1 cellular context compared by ENCODE assay signal in genomic region chr11:447923-448731, GRCh38.
A peak's percentile ranks its signal among the peaks of the same experiment; 100 is the strongest.
TF ChIP-seq lines count a peak whose summit lies in the region.

No MANE protein-coding gene starts in this region.

TF ChIP-seq in A549, 52 proteins besides CTCF, POLR2A, EP300 and RAD21 (continued from another document):
- TF ChIP-seq JUN (IDR thresholded peaks at IDR 0.05): peak; percentile 41 to 83; a peak in 4 of 5 replicates
- no peak for TF ChIP-seq HEYL (CRISPR knock-in tag; IDR thresholded peaks at IDR 0.05)
- no peak for TF ChIP-seq RFX5 (IDR thresholded peaks at IDR 0.05)
- no peak for TF ChIP-seq BHLHE40 (IDR thresholded peaks at IDR 0.05; ENCODE audit: low read depth, low read length)
- TF ChIP-seq RNF2 (IDR thresholded peaks at IDR 0.05; ENCODE audit: borderline replicate concordance, low read depth): no peak
- no peak for TF ChIP-seq HOXB13 (CRISPR knock-in tag; IDR thresholded peaks at IDR 0.05; ENCODE audit: low read depth)
- no peak for TF ChIP-seq SREBF2 (IDR thresholded peaks at IDR 0.05)
- TF ChIP-seq MAX (IDR thresholded peaks at IDR 0.05): peak; percentile 95
- TF ChIP-seq GATA3 (IDR thresholded peaks at IDR 0.05; ENCODE audit: borderline replicate concordance): no peak
- no peak for TF ChIP-seq MAFK (IDR thresholded peaks at IDR 0.05; ENCODE audit: partially characterized antibody)
- no peak for TF ChIP-seq HMGXB4 (CRISPR knock-in tag; IDR thresholded peaks at IDR 0.05; ENCODE audit: borderline replicate concordance)
- TF ChIP-seq ESRRA (IDR thresholded peaks at IDR 0.05; ENCODE audit: borderline replicate concordance, low read length): no peak
- TF ChIP-seq, protein P1, sequence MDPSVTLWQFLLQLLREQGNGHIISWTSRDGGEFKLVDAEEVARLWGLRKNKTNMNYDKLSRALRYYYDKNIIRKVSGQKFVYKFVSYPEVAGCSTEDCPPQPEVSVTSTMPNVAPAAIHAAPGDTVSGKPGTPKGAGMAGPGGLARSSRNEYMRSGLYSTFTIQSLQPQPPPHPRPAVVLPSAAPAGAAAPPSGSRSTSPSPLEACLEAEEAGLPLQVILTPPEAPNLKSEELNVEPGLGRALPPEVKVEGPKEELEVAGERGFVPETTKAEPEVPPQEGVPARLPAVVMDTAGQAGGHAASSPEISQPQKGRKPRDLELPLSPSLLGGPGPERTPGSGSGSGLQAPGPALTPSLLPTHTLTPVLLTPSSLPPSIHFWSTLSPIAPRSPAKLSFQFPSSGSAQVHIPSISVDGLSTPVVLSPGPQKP (IDR thresholded peaks at IDR 0.05; ENCODE audit: low read depth, low read length): no peak
- TF ChIP-seq, protein P2, sequence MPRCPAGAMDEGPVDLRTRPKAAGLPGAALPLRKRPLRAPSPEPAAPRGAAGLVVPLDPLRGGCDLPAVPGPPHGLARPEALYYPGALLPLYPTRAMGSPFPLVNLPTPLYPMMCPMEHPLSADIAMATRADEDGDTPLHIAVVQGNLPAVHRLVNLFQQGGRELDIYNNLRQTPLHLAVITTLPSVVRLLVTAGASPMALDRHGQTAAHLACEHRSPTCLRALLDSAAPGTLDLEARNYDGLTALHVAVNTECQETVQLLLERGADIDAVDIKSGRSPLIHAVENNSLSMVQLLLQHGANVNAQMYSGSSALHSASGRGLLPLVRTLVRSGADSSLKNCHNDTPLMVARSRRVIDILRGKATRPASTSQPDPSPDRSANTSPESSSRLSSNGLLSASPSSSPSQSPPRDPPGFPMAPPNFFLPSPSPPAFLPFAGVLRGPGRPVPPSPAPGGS (IDR thresholded peaks at IDR 0.05): peak; percentile 65; the same call in 2 of the 3 replicates
- peak; percentile 65; the same call in 1 of the 2 replicates for TF ChIP-seq TFCP2L1 (CRISPR knock-in tag; IDR thresholded peaks at IDR 0.05)
- 0 out of 2 replicates have a peak, but pooled peaks have one; percentile 67 for TF ChIP-seq RCOR1 (IDR thresholded peaks at IDR 0.05; ENCODE audit: low read depth, low read length)
- TF ChIP-seq PHF8 (IDR thresholded peaks at IDR 0.05; ENCODE audit: borderline replicate concordance, low read depth): peak; percentile 69
- TF ChIP-seq CBX2 (IDR thresholded peaks at IDR 0.05; ENCODE audit: borderline replicate concordance, low read depth): no peak
- TF ChIP-seq MYC (IDR thresholded peaks at IDR 0.05; ENCODE audit: borderline replicate concordance, low read length): peak; percentile 79
- no peak for TF ChIP-seq FOSL2 (IDR thresholded peaks at IDR 0.05)
- peak; percentile 25; the same call in 1 of the 2 replicates for TF ChIP-seq FOSL2 (CRISPR knock-in tag; IDR thresholded peaks at IDR 0.05)
- no peak for TF ChIP-seq PBX3 (IDR thresholded peaks at IDR 0.05)
- no peak for TF ChIP-seq HOXA7 (CRISPR knock-in tag; IDR thresholded peaks at IDR 0.05)
- TF ChIP-seq CEBPB (IDR thresholded peaks at IDR 0.05): no peak
- TF ChIP-seq ZC3H11A (IDR thresholded peaks at IDR 0.05): no peak
- TF ChIP-seq EHMT2 (IDR thresholded peaks at IDR 0.05; ENCODE audit: low read depth): no peak
